16 cellular contexts compared by ENCODE assay signal in the genomic region with DNA sequence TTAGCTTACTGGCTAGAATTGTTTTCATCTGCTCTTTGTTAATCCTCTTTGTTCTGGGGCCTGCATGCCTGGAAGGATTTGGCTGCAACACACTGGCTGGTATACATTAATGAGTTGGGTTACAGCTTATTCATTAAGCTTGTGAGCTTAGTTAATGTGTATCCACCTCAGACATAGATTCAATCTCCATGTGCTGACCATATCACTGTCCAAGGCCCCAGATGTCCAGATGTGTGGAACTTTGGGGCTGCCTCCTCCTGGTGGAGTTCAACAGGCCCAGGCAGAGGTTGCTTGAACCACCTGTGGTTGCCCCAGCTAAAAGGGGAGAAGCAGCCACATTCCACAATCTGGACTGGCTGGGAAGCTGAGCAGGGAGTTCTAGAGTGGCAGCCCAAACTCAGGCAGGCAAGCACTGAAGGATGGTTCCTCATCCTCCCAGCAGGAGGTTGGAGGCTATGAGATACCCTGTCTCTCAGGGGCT. TPM values are rescaled to one million over a fixed set of nuclear protein-coding genes. Genes with fewer than 3 reads are reported as not detected.
DNase-seq lines count a peak whose midpoint lies in the region; ATAC-seq and TF ChIP-seq lines count a peak whose summit lies in the region.
"Had no signal": no experiment of that assay in that cellular context is flagged by ENCODE, and none has a peak within 500 bp of the region (broad histone marks: within the 10 kb centered on the region; RNA-seq: fewer than 3 reads in every experiment).

No MANE protein-coding gene starts in this region.

- no peak overlapping the region for H3K4me3 ChIP-seq in HUES6 (ENCODE audit: low read depth, low read length)
- H3K4me3 ChIP-seq: GM23248, PC-9 had no signal

- no peak overlapping the region for H2BK20ac ChIP-seq in H9 (ENCODE audit: low read depth, low read length, poor library complexity, severe bottlenecking)

- H3K27ac ChIP-seq in H9 (ENCODE audit: insufficient read length, low read depth, low read length) (no peak overlapping the region), HUES6 (ENCODE audit: low read depth, low read length) (peak overlapping the region; percentile 7; the same call in 1 of the 2 replicates)
- H3K27ac ChIP-seq: GM23248, PC-9 had no signal

- H4K91ac ChIP-seq in H9 (ENCODE audit: insufficient read length, low read depth, low read length) = no peak overlapping the region

- no peak overlapping the region for H3K4me2 ChIP-seq in H9 (ENCODE audit: insufficient read depth, insufficient read length, low read length)
- H3K4me2 ChIP-seq: PC-9 had no signal

- ATAC-seq in GM18861 (IDR thresholded peaks at IDR 0.05; ENCODE audit: unreplicated experiment) (peak; percentile 76), HG03025 (IDR thresholded peaks at IDR 0.05; ENCODE audit: low FRiP score, unreplicated experiment) (no peak), HG02623 (IDR thresholded peaks at IDR 0.05; ENCODE audit: unreplicated experiment) (no peak)
- ATAC-seq: right cardiac atrium had no signal

- intact Hi-C loops in posterior cingulate gyrus (cut with DNase I) = no loop called here

- H4K8ac ChIP-seq in H9 (replicated peaks; ENCODE audit: insufficient read length, low read depth, low read length) = no peak overlapping the region

- H2BK15ac ChIP-seq in H9 (ENCODE audit: low read depth, low read length) = no peak overlapping the region

- DNase-seq in H9 (no peak), left kidney (ENCODE audit: low read depth, low spot score) (peak; percentile 73), posterior cingulate gyrus (no peak)
- no peak for DNase-seq in activated effector memory CD4-positive, alpha-beta T cell treated with Interleukin-2 at 50 U/mL for 16 hours
- DNase-seq: activated CD4-positive, alpha-beta T cell treated with anti-CD3 and anti-CD28 coated beads, Interleukin-2, amount 10 ng/mL, durations not matched to agents 7 days and 5 days; anterior cingulate cortex; GM23248; NCI-H2227 treated with DMSO at 0.1 percent for 48 hours; PC-9; right cardiac atrium had no signal

- H3K4ac ChIP-seq in H9 (ENCODE audit: low read depth, low read length) = no peak overlapping the region

- H3K36me3 Mint-ChIP-seq in H9 (ENCODE audit: insufficient read depth in 1 of 3, low read depth in 3 of 3) = peaks cover 10 to 32% (median 20%) of the 10 kb centered on the region in 3 experiments

- no peaks in the 10 kb centered on the region for H3K4me1 ChIP-seq in H9 (ENCODE audit: insufficient read depth, low read length)
- peaks cover 19% of the 10 kb centered on the region; the same call in 1 of the 2 replicates for H3K4me1 ChIP-seq in HUES6 (ENCODE audit: control insufficient read depth, insufficient read depth, low read length)

- H2BK12ac ChIP-seq in H9 (ENCODE audit: insufficient read length, low read depth, low read length) = no peak overlapping the region

- H3T11ph ChIP-seq in H9 (ENCODE audit: low read length) = no peak overlapping the region

- H3K14ac ChIP-seq in H9 (ENCODE audit: insufficient read depth, low read length) = no peak overlapping the region

- H4K5ac ChIP-seq in H9 (ENCODE audit: insufficient read length, low read depth, low read length) = no peak overlapping the region

- H3K18ac ChIP-seq in H9 (ENCODE audit: insufficient read length, low read depth, low read length) = no peak overlapping the region

- no peaks in the 10 kb centered on the region for H4K20me1 ChIP-seq in H9 (ENCODE audit: control insufficient read depth, insufficient read depth, insufficient read length)

- H3K27ac Mint-ChIP-seq in H9 = peak overlapping the region; percentile 62 to 89 (median 85); a peak in 5 of 7 replicates
- H3K27ac Mint-ChIP-seq: activated CD4-positive, alpha-beta T cell treated with anti-CD3 and anti-CD28 coated beads, Interleukin-2, amount 10 ng/mL, durations not matched to agents 7 days and 5 days; B cell; stimulated activated naive CD8-positive, alpha-beta T cell treated with anti-CD3 and anti-CD28 coated beads, Interleukin-15, Interleukin-2, amounts not matched to agents 100 ng/mL and 50 ng/mL, for 24 hours had no signal

- H3K4me3 Mint-ChIP-seq in H9 = no peak overlapping the region
- H3K4me3 Mint-ChIP-seq: activated CD4-positive, alpha-beta T cell treated with anti-CD3 and anti-CD28 coated beads, Interleukin-2, amount 10 ng/mL, durations not matched to agents 7 days and 5 days; B cell; stimulated activated naive CD8-positive, alpha-beta T cell treated with anti-CD3 and anti-CD28 coated beads, Interleukin-15, Interleukin-2, amounts not matched to agents 100 ng/mL and 50 ng/mL, for 24 hours had no signal

- H2AFZ ChIP-seq in H9 (ENCODE audit: low read length) = no peak overlapping the region
- H2AFZ ChIP-seq: GM23248, PC-9 had no signal

- H3K23ac ChIP-seq in H9 (ENCODE audit: insufficient read length, low read depth, low read length) = no peak overlapping the region

- H3K79me1 ChIP-seq in H9 (ENCODE audit: insufficient read depth, low read depth, low read length, poor library complexity, severe bottlenecking) = peaks cover 4% of the 10 kb centered on the region

- TF ChIP-seq CTCF in H9 (conservative IDR thresholded peaks at IDR 0.05) = no peak

- H3K56ac ChIP-seq in H9 (ENCODE audit: insufficient read length, low read depth, low read length) = no peak overlapping the region

- H3K23me2 ChIP-seq in H9 (ENCODE audit: insufficient read length, low read depth, low read length, poor library complexity, severe bottlenecking) = no peaks in the 10 kb centered on the region

- H3K9ac ChIP-seq in H9 (ENCODE audit: extremely low read depth, insufficient read length, low read length) (no peak overlapping the region), HUES6 (ENCODE audit: low read length) (no peak overlapping the region)
- H3K9ac ChIP-seq: GM23248 had no signal

- H3K9me3 ChIP-seq in H9 (ENCODE audit: control insufficient read depth, low read depth, low read length) (no peaks in the 10 kb centered on the region), HUES6 (ENCODE audit: control insufficient read depth, insufficient read depth, low read depth, low read length) (no peaks in the 10 kb centered on the region)

- H2BK120ac ChIP-seq in H9 (ENCODE audit: low read depth, low read length, poor library complexity, severe bottlenecking) = no peak overlapping the region

- H3K27me3 Mint-ChIP-seq in H9 (ENCODE audit: low read depth) = no peaks in the 10 kb centered on the region
- H3K27me3 Mint-ChIP-seq: activated CD4-positive, alpha-beta T cell treated with anti-CD3 and anti-CD28 coated beads, Interleukin-2, amount 10 ng/mL, durations not matched to agents 7 days and 5 days had no signal

- no peaks in the 10 kb centered on the region; a peak in 1 of 5 replicates for H3K9me3 Mint-ChIP-seq in H9
- H3K9me3 Mint-ChIP-seq: activated CD4-positive, alpha-beta T cell treated with anti-CD3 and anti-CD28 coated beads, Interleukin-2, amount 10 ng/mL, durations not matched to agents 7 days and 5 days had no signal

- peaks cover 44 to 52% of the 10 kb centered on the region in 2 experiments for H3K4me1 Mint-ChIP-seq in H9

- peaks cover 14% of the 10 kb centered on the region; the same call in 1 of the 2 replicates for H3K36me3 ChIP-seq in HUES6 (ENCODE audit: control insufficient read depth, insufficient read depth, low read length)

- peaks cover 29% of the 10 kb centered on the region; the same call in 1 of the 2 replicates for H3K79me2 ChIP-seq in H9 (ENCODE audit: insufficient read depth, low read length)

- H3K27me3 ChIP-seq in H9 (ENCODE audit: insufficient read depth, low read length) (no peaks in the 10 kb centered on the region), HUES6 (ENCODE audit: control insufficient read depth, insufficient read depth, low read length) (no peaks in the 10 kb centered on the region)

- no peak overlapping the region for H2AK5ac ChIP-seq in H9 (ENCODE audit: insufficient read length, low read length)

- no peak overlapping the region for H2BK5ac ChIP-seq in H9 (ENCODE audit: insufficient read length, low read length)

RNA-seq across cellular contexts. Expression of a gene that starts 5.4 kb away (rescaled TPM):
- 22.6 and 23.1 TPM in 2 replicates for total RNA-seq in H9 (2021)
